16 cellular contexts compared by ENCODE assay signal in the genomic region with DNA sequence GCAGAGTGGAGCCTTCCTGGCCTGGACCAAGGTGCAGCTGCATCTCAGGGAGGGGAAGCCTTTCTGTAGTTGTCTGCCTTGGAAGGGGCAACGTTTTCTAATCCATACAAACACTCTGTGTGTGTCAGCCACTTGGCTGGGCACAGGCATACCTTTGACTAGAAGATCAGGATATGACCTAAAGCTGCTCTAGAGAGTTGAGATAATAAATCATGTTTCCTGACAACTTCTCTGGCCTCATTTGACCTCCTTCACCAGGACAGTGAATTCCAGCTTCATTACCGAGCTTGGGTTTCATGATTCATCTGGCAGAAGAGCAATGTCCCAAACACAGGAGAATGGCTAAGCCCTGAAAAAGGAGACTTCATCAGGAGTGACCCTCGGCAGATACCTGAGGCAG.
DNase-seq lines count a peak whose midpoint lies in the region; ATAC-seq, FAIRE-seq and TF ChIP-seq lines count a peak whose summit lies in the region.
"Had no signal": no experiment of that assay in that cellular context is flagged by ENCODE, and none has a peak within 500 bp of the region (broad histone marks: within the 10 kb centered on the region; RNA-seq: fewer than 3 reads in every experiment).

No MANE protein-coding gene starts in this region.

- intact Hi-C loops in MCF 10A (cut with micrococcal nuclease) (no loop called here), thyroid gland (cut with DNase I) (no loop called here), ascending aorta (cut with DNase I) (no loop called here)

- no peaks in the 10 kb centered on the region for H3K9me3 Mint-ChIP-seq in MCF 10A (ENCODE audit: unreplicated experiment)
- no peaks in the 10 kb centered on the region for H3K9me3 Mint-ChIP-seq in activated CD8-positive, alpha-beta T cell treated with anti-CD3 and anti-CD28 coated beads, Interleukin-2, amount 10 ng/mL, durations not matched to agents 7 days and 5 days (ENCODE audit: insufficient read depth)
- H3K9me3 Mint-ChIP-seq: mesothelial cell of epicardium had no signal

- TF ChIP-seq CTCF in AG04449 (IDR thresholded peaks at IDR 0.05; ENCODE audit: insufficient read depth, low read length, missing control alignments) (no peak), MCF 10A (IDR thresholded peaks at IDR 0.05; ENCODE audit: unreplicated experiment) (no peak), thyroid gland (IDR thresholded peaks at IDR 0.05) (no peak), ascending aorta (IDR thresholded peaks at IDR 0.05) (no peak)

- POLR2A ChIA-PET in AG04449 (lab: Yijun Ruan, JAX) (interaction anchor here (0.6 to 0.9 kb wide), 2 partner anchors 15 to 26 kb away, joined by 3 to 4 read pairs; no protein-coding TSS in a partner anchor), MCF 10A (lab: Yijun Ruan, JAX) (interaction anchor here (1.0 kb wide), 1 partner anchor 11 kb away, joined by 4 read pairs; no protein-coding TSS in a partner anchor)
- POLR2A ChIA-PET in activated CD8-positive, alpha-beta T cell treated with anti-CD3 and anti-CD28 coated beads, Interleukin-2, amount 10 ng/mL, durations not matched to agents 7 days and 5 days (lab: Charles Lee), result no interaction called here

- no peak overlapping the region for H3K4me3 ChIP-seq in AG04449 (ENCODE audit: low read depth, low read length)
- H3K4me3 ChIP-seq in thyroid gland (replicated peaks in 1 of 3), result no peak overlapping the region
- H3K4me3 ChIP-seq in ascending aorta, result no peak overlapping the region
- H3K4me3 ChIP-seq: hepatocyte, SJSA1 had no signal

- no peak for TF ChIP-seq POLR2A in thyroid gland (IDR thresholded peaks at IDR 0.05)

- no peak for FAIRE-seq in HTR-8/SVneo (lab: Jason Lieb, UNC)
- FAIRE-seq: colon had no signal

- H3K9me3 ChIP-seq in thyroid gland, result no peaks in the 10 kb centered on the region
- H3K9me3 ChIP-seq in ascending aorta, result no peaks in the 10 kb centered on the region
- H3K9me3 ChIP-seq: SJSA1 had no signal

- BruUV-seq in MCF 10A (replicated peaks; lab: Mats Ljungman, UMichigan), result no TSS peak

- H3K27ac ChIP-seq in thyroid gland, result no peak overlapping the region
- H3K27ac ChIP-seq in ascending aorta, result no peak overlapping the region
- H3K27ac ChIP-seq: C4-2B, hepatocyte, SJSA1 had no signal

- no peak overlapping the region for H3K27ac Mint-ChIP-seq in MCF 10A (ENCODE audit: low read depth, unreplicated experiment)
- no peak overlapping the region for H3K27ac Mint-ChIP-seq in activated CD8-positive, alpha-beta T cell treated with anti-CD3 and anti-CD28 coated beads, Interleukin-2, amount 10 ng/mL, durations not matched to agents 7 days and 5 days
- H3K27ac Mint-ChIP-seq: mesothelial cell of epicardium, progenitor cell of endocrine pancreas had no signal

- DNase-seq in AG04449 (ENCODE audit: low read depth, low spot score), result peak; percentile 64
- DNase-seq in HTR-8/SVneo (ENCODE audit: insufficient read length, low spot score), result peak; percentile 67
- peak; percentile 55 for DNase-seq in MCF 10A (ENCODE audit: unreplicated experiment)
- DNase-seq in islet precursor cell, result peak; percentile 61
- DNase-seq in activated CD8-positive, alpha-beta T cell treated with anti-CD3 and anti-CD28 coated beads, Interleukin-2, amount 10 ng/mL, durations not matched to agents 7 days and 5 days, result no peak
- DNase-seq in thyroid gland, result no peak
- no peak for DNase-seq in ascending aorta (ENCODE audit: low spot score in 2 of 2)
- DNase-seq: activated CD4-positive, CD25-positive, alpha-beta regulatory T cell treated with anti-CD3 and anti-CD28 coated beads, Interleukin-2, amount 50 U/mL, for 72 hours; NCI-H526 had no signal

- CTCF ChIA-PET in AG04449 (lab: Yijun Ruan, JAX) (no interaction called here), MCF 10A (lab: Yijun Ruan, JAX) (interaction anchor here (0.7 kb wide), 1 partner anchor 394 kb away, joined by 3 read pairs; no protein-coding TSS in a partner anchor)
- CTCF ChIA-PET in activated CD8-positive, alpha-beta T cell treated with anti-CD3 and anti-CD28 coated beads, Interleukin-2, amount 10 ng/mL, durations not matched to agents 7 days and 5 days (lab: Charles Lee), result no interaction called here

- H3K36me3 Mint-ChIP-seq in MCF 10A (ENCODE audit: insufficient read depth, unreplicated experiment), result no peaks in the 10 kb centered on the region
- H3K36me3 Mint-ChIP-seq in activated CD8-positive, alpha-beta T cell treated with anti-CD3 and anti-CD28 coated beads, Interleukin-2, amount 10 ng/mL, durations not matched to agents 7 days and 5 days (ENCODE audit: low read depth), result no peaks in the 10 kb centered on the region
- H3K36me3 Mint-ChIP-seq: mesothelial cell of epicardium had no signal

- 46 to 47% methylated on average over 3 of the region's 3 CpGs for WGBS in thyroid gland, 2 donors

- no peak overlapping the region for H3K4me3 Mint-ChIP-seq in MCF 10A (ENCODE audit: unreplicated experiment)
- no peak overlapping the region for H3K4me3 Mint-ChIP-seq in activated CD8-positive, alpha-beta T cell treated with anti-CD3 and anti-CD28 coated beads, Interleukin-2, amount 10 ng/mL, durations not matched to agents 7 days and 5 days
- H3K4me3 Mint-ChIP-seq: mesothelial cell of epicardium had no signal

- peaks cover 9% of the 10 kb centered on the region for H3K4me1 Mint-ChIP-seq in MCF 10A (ENCODE audit: insufficient read depth, unreplicated experiment)
- H3K4me1 Mint-ChIP-seq in activated CD8-positive, alpha-beta T cell treated with anti-CD3 and anti-CD28 coated beads, Interleukin-2, amount 10 ng/mL, durations not matched to agents 7 days and 5 days (ENCODE audit: low read depth), result peaks cover 8% of the 10 kb centered on the region

- ATAC-seq in HG03460 (IDR thresholded peaks at IDR 0.05; ENCODE audit: unreplicated experiment), result no peak
- ATAC-seq in activated CD8-positive, alpha-beta T cell treated with anti-CD3 and anti-CD28 coated beads, Interleukin-2, amount 10 ng/mL, durations not matched to agents 7 days and 5 days, result no peak

- H3K27me3 ChIP-seq in thyroid gland, result no peaks in the 10 kb centered on the region
- H3K27me3 ChIP-seq in ascending aorta, result no peaks in the 10 kb centered on the region
- H3K27me3 ChIP-seq: hepatocyte, SJSA1 had no signal

- H3K36me3 ChIP-seq in thyroid gland (no peaks in the 10 kb centered on the region), ascending aorta (no peaks in the 10 kb centered on the region)
- H3K36me3 ChIP-seq: SJSA1 had no signal

- H3K27me3 Mint-ChIP-seq in MCF 10A (ENCODE audit: insufficient read depth, unreplicated experiment), result no peaks in the 10 kb centered on the region
- H3K27me3 Mint-ChIP-seq in activated CD8-positive, alpha-beta T cell treated with anti-CD3 and anti-CD28 coated beads, Interleukin-2, amount 10 ng/mL, durations not matched to agents 7 days and 5 days (ENCODE audit: low read depth), result peaks cover 2% of the 10 kb centered on the region

- peaks cover 0 to 5% of the 10 kb centered on the region in 2 donors for H3K4me1 ChIP-seq in thyroid gland
- H3K4me1 ChIP-seq in ascending aorta, result no peaks in the 10 kb centered on the region
- H3K4me1 ChIP-seq: SJSA1 had no signal

Comparison
In these comparisons a context has a peak if more than half of its experiments do, and no peak if none do; other contexts are left out.
1. DNase-seq: peak in AG04449 (single experiment), HTR-8/SVneo (single experiment), MCF 10A (single experiment) and islet precursor cell (single experiment); none in activated CD8-positive, alpha-beta T cell treated with anti-CD3 and anti-CD28 coated beads, Interleukin-2, amount 10 ng/mL, durations not matched to agents 7 days and 5 days (single experiment), thyroid gland (0 of 2) and ascending aorta (0 of 2).